ENCODE assay signal across 14 cellular contexts in genomic region chr15:98888839-98889479, GRCh38.
DNase-seq lines count a peak whose midpoint lies in the region; FAIRE-seq and TF ChIP-seq lines count a peak whose summit lies in the region.
"Had no signal": no experiment of that assay in that cellular context is flagged by ENCODE, and none has a peak within 500 bp of the region (broad histone marks: within the 10 kb centered on the region; RNA-seq: fewer than 3 reads in every experiment).

No MANE protein-coding gene starts in this region.

- H3K4me1 Mint-ChIP-seq in astrocyte (ENCODE audit: low read depth, unreplicated experiment): peaks cover 81% of the 10 kb centered on the region

- H3K4me3 Mint-ChIP-seq in astrocyte (ENCODE audit: unreplicated experiment): peak overlapping the region; percentile 47
- H3K4me3 Mint-ChIP-seq: H9; neural crest cell; stimulated activated naive CD8-positive, alpha-beta T cell treated with anti-CD3 and anti-CD28 coated beads, Interleukin-15, Interleukin-2, amounts not matched to agents 100 ng/mL and 50 ng/mL, for 24 hours had no signal

- no peaks in the 10 kb centered on the region for H3K9me3 ChIP-seq in astrocyte (ENCODE audit: insufficient read depth, low read depth, low read length)
- H3K9me3 ChIP-seq in keratinocyte (ENCODE audit: control insufficient read depth, low read depth, low read length): no peaks in the 10 kb centered on the region

- peak overlapping the region; percentile 62 for H3K4me2 ChIP-seq in astrocyte (ENCODE audit: low read length)
- H3K4me2 ChIP-seq in keratinocyte (ENCODE audit: control insufficient read depth, extremely low read depth, insufficient read depth, low read depth, low read length): no peak overlapping the region

- no peak overlapping the region for H2AFZ ChIP-seq in astrocyte (ENCODE audit: low read depth, low read length)
- no peak overlapping the region for H2AFZ ChIP-seq in keratinocyte (ENCODE audit: control insufficient read depth, low read length)

- FAIRE-seq in astrocyte (lab: Jason Lieb, UNC): no peak
- no peak for FAIRE-seq in keratinocyte (lab: Jason Lieb, UNC)
- FAIRE-seq: endometrium, G401.6 had no signal

- in situ Hi-C loops in ACHN (cut with HindIII; ENCODE audit: low pct_ligation_motif_present, low pct_unique_long_range_greater_than_20kb, low sequenced_read_pairs): no loop called here

- peaks cover 2% of the 10 kb centered on the region for H3K9me1 ChIP-seq in keratinocyte (ENCODE audit: control insufficient read depth, extremely low read depth, insufficient read depth, low read length)

- H3K36me3 Mint-ChIP-seq in astrocyte (ENCODE audit: low read depth, unreplicated experiment): peaks cover 21% of the 10 kb centered on the region

- peak; percentile 24 for DNase-seq in ACHN
- DNase-seq in HT1080 (ENCODE audit: low read depth): peak; percentile 72
- DNase-seq in astrocyte (ENCODE audit: low read depth): peak; percentile 86
- no peak for DNase-seq in keratinocyte (ENCODE audit: low read depth, low spot score)
- no peak for DNase-seq in NCI-H2171 (lab: John Stamatoyannopoulos, UW)
- DNase-seq in RWPE1 (ENCODE audit: low spot score): no peak
- no peak for DNase-seq in hippocampal formation (lab: John Stamatoyannopoulos, UW)
- DNase-seq in pons (ENCODE audit: low spot score): no peak
- DNase-seq: H9, MV-4-11 had no signal

- H3K79me2 ChIP-seq in astrocyte (ENCODE audit: insufficient read depth, low read length) (peaks cover 84% of the 10 kb centered on the region), keratinocyte (ENCODE audit: control insufficient read depth, insufficient read depth, low read length) (peaks cover 63% of the 10 kb centered on the region)

- H3K27me3 ChIP-seq in astrocyte (ENCODE audit: insufficient read depth, low read length): no peaks in the 10 kb centered on the region
- no peaks in the 10 kb centered on the region for H3K27me3 ChIP-seq in keratinocyte (ENCODE audit: control insufficient read depth, extremely low read depth, insufficient read depth, low read length)

- CTCF ChIA-PET in RWPE1 (lab: Yijun Ruan, JAX): no interaction called here

- dilution Hi-C loops in keratinocyte (cut with MboI; ENCODE audit: extremely low pct_ligation_motif_present, low sequenced_read_pairs): no loop called here

- H3K27ac ChIP-seq in astrocyte (ENCODE audit: low read depth, low read length): peak overlapping the region; percentile 99
- peak overlapping the region; percentile 88 for H3K27ac ChIP-seq in keratinocyte (ENCODE audit: control insufficient read depth, insufficient read depth, low read length)
- no peak overlapping the region for H3K27ac ChIP-seq in RWPE1

- H3K4me1 ChIP-seq in astrocyte (ENCODE audit: insufficient read depth, low read length): peaks cover 50% of the 10 kb centered on the region
- H3K4me1 ChIP-seq in keratinocyte (ENCODE audit: control insufficient read depth, extremely low read depth, insufficient read depth, low read length): peaks cover 31% of the 10 kb centered on the region

- TF ChIP-seq CTCF in astrocyte (IDR thresholded peaks at IDR 0.05; ENCODE audit: insufficient read depth, low read depth, low read length) (no peak), keratinocyte (optimal IDR thresholded peaks at IDR 0.05 in 1 of 3, IDR thresholded peaks at IDR 0.05 in 1 of 3, conservative IDR thresholded peaks at IDR 0.05 in 1 of 3; ENCODE audit: extremely low read depth in 1 of 3, insufficient read depth in 2 of 3, low read length in 3 of 3) (no peak), RWPE1 (conservative IDR thresholded peaks at IDR 0.05; ENCODE audit: low read depth) (no peak)

- H3K9ac ChIP-seq in astrocyte (ENCODE audit: low read length): peak overlapping the region; percentile 83
- H3K9ac ChIP-seq in keratinocyte (ENCODE audit: control insufficient read depth, extremely low read depth, insufficient read depth, low read length): no peak overlapping the region

- peak overlapping the region; percentile 100 for H3K27ac Mint-ChIP-seq in astrocyte (ENCODE audit: unreplicated experiment)
- H3K27ac Mint-ChIP-seq: stimulated activated naive CD8-positive, alpha-beta T cell treated with anti-CD3 and anti-CD28 coated beads, Interleukin-15, Interleukin-2, amounts not matched to agents 100 ng/mL and 50 ng/mL, for 24 hours had no signal

- no peaks in the 10 kb centered on the region for H4K20me1 ChIP-seq in astrocyte (ENCODE audit: insufficient read depth, low read length)
- H4K20me1 ChIP-seq in keratinocyte (ENCODE audit: control insufficient read depth, extremely low read depth, insufficient read depth, low read length): no peaks in the 10 kb centered on the region

- POLR2A ChIA-PET in RWPE1 (lab: Yijun Ruan, JAX; ENCODE audit: low non-redundant PET): no interaction called here

- no peaks in the 10 kb centered on the region for H3K9me3 Mint-ChIP-seq in astrocyte (ENCODE audit: unreplicated experiment)
- H3K9me3 Mint-ChIP-seq: H9; neural crest cell; stimulated activated naive CD8-positive, alpha-beta T cell treated with anti-CD3 and anti-CD28 coated beads, Interleukin-15, Interleukin-2, amounts not matched to agents 100 ng/mL and 50 ng/mL, for 24 hours had no signal

- no peak overlapping the region for H3K4me3 ChIP-seq in astrocyte (ENCODE audit: insufficient read depth, low read depth, low read length)
- H3K4me3 ChIP-seq in keratinocyte (ENCODE audit: control insufficient read depth in 2 of 3, extremely low read depth in 1 of 3, insufficient read depth in 2 of 3, low read depth in 1 of 3, low read length in 3 of 3): no peak overlapping the region

- no peaks in the 10 kb centered on the region for H3K27me3 Mint-ChIP-seq in astrocyte (ENCODE audit: low read depth, unreplicated experiment)
- H3K27me3 Mint-ChIP-seq: stimulated activated naive CD8-positive, alpha-beta T cell treated with anti-CD3 and anti-CD28 coated beads, Interleukin-15, Interleukin-2, amounts not matched to agents 100 ng/mL and 50 ng/mL, for 24 hours had no signal

- H3K36me3 ChIP-seq in astrocyte (ENCODE audit: insufficient read depth, low read length) (peaks cover 3% of the 10 kb centered on the region), keratinocyte (ENCODE audit: control insufficient read depth in 2 of 2, extremely low read depth in 1 of 2, insufficient read depth in 2 of 2, low read length in 2 of 2) (peaks cover 3 to 7% of the 10 kb centered on the region in 2 experiments)

Comparison
In these comparisons a context has a peak if more than half of its experiments do, and no peak if none do; other contexts are left out.
1. DNase-seq: peak in ACHN (single experiment), HT1080 (single experiment) and astrocyte (single experiment); none in keratinocyte (single experiment), NCI-H2171 (single experiment), RWPE1 (single experiment), hippocampal formation (0 of 2) and pons (single experiment).